15 cellular contexts compared by ENCODE assay signal in the genomic region with DNA sequence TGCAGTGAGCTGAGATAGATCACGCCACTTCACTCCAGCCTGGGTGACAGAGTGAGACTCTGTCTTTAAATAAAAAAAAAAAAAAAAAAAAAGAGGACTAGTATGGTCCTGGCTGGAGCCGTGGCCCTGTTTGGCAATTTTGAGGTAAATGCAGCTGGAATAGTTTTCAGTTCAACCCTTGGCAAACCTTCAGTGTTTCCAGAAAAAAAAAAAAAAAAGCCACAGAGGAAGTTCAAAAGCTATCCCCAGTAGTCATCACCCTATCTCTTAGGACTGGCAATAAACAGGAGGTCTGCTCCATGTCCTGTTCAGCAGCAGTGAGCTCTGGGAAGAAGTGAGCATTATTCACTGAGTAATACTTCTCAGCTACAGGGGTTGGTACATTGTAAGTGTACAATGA. TPM values are rescaled to one million over a fixed set of nuclear protein-coding genes. Genes with fewer than 3 reads are reported as not detected.
DNase-seq lines count a peak whose midpoint lies in the region; ATAC-seq, FAIRE-seq and TF ChIP-seq lines count a peak whose summit lies in the region.
"Had no signal": no experiment of that assay in that cellular context is flagged by ENCODE, and none has a peak within 500 bp of the region (broad histone marks: within the 10 kb centered on the region; RNA-seq: fewer than 3 reads in every experiment).

No MANE protein-coding gene starts in this region.

- peaks cover 44% of the 10 kb centered on the region for H3F3A ChIP-seq in GM23248 (ENCODE audit: insufficient read depth)

- in situ Hi-C loops in GM23248 (cut with MboI), result no loop called here

- H3K27ac Mint-ChIP-seq in astrocyte (ENCODE audit: unreplicated experiment), result no peak overlapping the region
- H3K27ac Mint-ChIP-seq: activated B cell treated with CpG ODN at 0.5 μM for 24 hours; activated T-helper 1 cell treated with anti-CD3 and anti-CD28 coated beads, Interleukin-12 subunit alpha, Interleukin-12 subunit beta, Interleukin-2, Interleukin-4 antibody, amounts not matched to agents 30 ng/mL and 10 ng/mL and 1 ng/mL, durations not matched to agents 14 hours and 24 hours and 36 hours; stimulated activated memory B cell treated with anti-CD40 and anti-IgM and Interleukin-4, amounts not matched to agents 10 μg/mL and 1 μg/mL and 100 μg/mL, for 72 hours had no signal

- no peaks in the 10 kb centered on the region for H3K9me2 ChIP-seq in GM23248 (ENCODE audit: insufficient read depth)

- H3K4me3 ChIP-seq in GM23248 (no peak overlapping the region), astrocyte (ENCODE audit: insufficient read depth, low read depth, low read length) (no peak overlapping the region), right cardiac atrium (ENCODE audit: low read length) (no peak overlapping the region), stomach (no peak overlapping the region)

- H3K27me3 ChIP-seq in GM23248 (replicated peaks; ENCODE audit: insufficient read depth) (no peaks in the 10 kb centered on the region), astrocyte (ENCODE audit: insufficient read depth, low read length) (no peaks in the 10 kb centered on the region), right cardiac atrium (ENCODE audit: control insufficient read depth, insufficient read depth) (no peaks in the 10 kb centered on the region), stomach (no peaks in the 10 kb centered on the region)

- TF ChIP-seq POLR2A in stomach (IDR thresholded peaks at IDR 0.05), result no peak

- H3K9me3 ChIP-seq in GM23248 (ENCODE audit: low read depth) (no peaks in the 10 kb centered on the region), astrocyte (ENCODE audit: insufficient read depth, low read depth, low read length) (no peaks in the 10 kb centered on the region), right cardiac atrium (ENCODE audit: control insufficient read depth, low read length) (no peaks in the 10 kb centered on the region), stomach (no peaks in the 10 kb centered on the region)

- no peak for FAIRE-seq in astrocyte (lab: Jason Lieb, UNC)

- intact Hi-C loops in right cardiac atrium (cut with DNase I), result no loop called here
- intact Hi-C loops in stomach (cut with DNase I; ENCODE audit: low total_unique reads), result no loop called here

- DNase-seq in GM23248 (peak; percentile 76), astrocyte (ENCODE audit: low read depth) (peak; percentile 87), right cardiac atrium (peak in 2 of 3 donors; percentile 33 to 79), stomach (no peak), HuH-7.5 (ENCODE audit: low spot score) (no peak)
- DNase-seq: activated B cell treated with CpG ODN at 0.5 μM for 24 hours; hypothalamus; NCI-H2171 treated with DMSO at 0.1 percent for 48 hours; RPMI8226; stimulated activated CD4-positive, alpha-beta T cell treated with anti-CD3 and anti-CD28 coated beads, Interleukin-15, amount 100 ng/mL, for 24 hours had no signal

- TF ChIP-seq EP300 in stomach (IDR thresholded peaks at IDR 0.05), result no peak

- peak; percentile 88 for ATAC-seq in right cardiac atrium
- ATAC-seq in GM18868 (IDR thresholded peaks at IDR 0.05; ENCODE audit: unreplicated experiment), result no peak
- ATAC-seq in GM21786 (IDR thresholded peaks at IDR 0.05; ENCODE audit: unreplicated experiment), result no peak
- no peak for ATAC-seq in GM18861 (IDR thresholded peaks at IDR 0.05; ENCODE audit: unreplicated experiment)
- ATAC-seq: stimulated activated memory B cell treated with anti-CD40 and anti-IgM and Interleukin-4, amounts not matched to agents 10 μg/mL and 1 μg/mL and 100 μg/mL, for 72 hours had no signal

- 7 to 44% methylated on average over 1 to 2 of the region's 2 CpGs for WGBS in GM23248 (ENCODE audit: low coverage in 1 of 2, low lambda C conversion rate in 2 of 2, missing lambda C conversion rate in 2 of 2), 2 experiments
- 54% methylated on average over 2 of the region's 2 CpGs for WGBS in right cardiac atrium
- 49 to 71% (median 59%) methylated on average over 2 of the region's 2 CpGs for WGBS in stomach, 5 donors

- H3K27ac ChIP-seq in GM23248 (peak overlapping the region; percentile 77), astrocyte (ENCODE audit: low read depth, low read length) (peak overlapping the region; percentile 48), right cardiac atrium (ENCODE audit: low read length) (no peak overlapping the region), stomach (peak overlapping the region; percentile 50 to 83 (median 76))

- H3K27me3 Mint-ChIP-seq in astrocyte (ENCODE audit: low read depth, unreplicated experiment), result no peaks in the 10 kb centered on the region

- H3K9me3 Mint-ChIP-seq in astrocyte (ENCODE audit: unreplicated experiment), result no peaks in the 10 kb centered on the region
- H3K9me3 Mint-ChIP-seq: activated B cell treated with CpG ODN at 0.5 μM for 24 hours; activated T-helper 1 cell treated with anti-CD3 and anti-CD28 coated beads, Interleukin-12 subunit alpha, Interleukin-12 subunit beta, Interleukin-2, Interleukin-4 antibody, amounts not matched to agents 30 ng/mL and 10 ng/mL and 1 ng/mL, durations not matched to agents 14 hours and 24 hours and 36 hours; stimulated activated memory B cell treated with anti-CD40 and anti-IgM and Interleukin-4, amounts not matched to agents 10 μg/mL and 1 μg/mL and 100 μg/mL, for 72 hours had no signal

- H3K4me2 ChIP-seq in GM23248 (ENCODE audit: unreplicated experiment), result peak overlapping the region; percentile 31
- no peak overlapping the region for H3K4me2 ChIP-seq in astrocyte (ENCODE audit: low read length)

- peak overlapping the region; percentile 55 for H3K9ac ChIP-seq in GM23248
- H3K9ac ChIP-seq in astrocyte (ENCODE audit: low read length), result no peak overlapping the region

- peaks cover 4% of the 10 kb centered on the region for H3K36me3 Mint-ChIP-seq in astrocyte (ENCODE audit: low read depth, unreplicated experiment)
- H3K36me3 Mint-ChIP-seq: stimulated activated memory B cell treated with anti-CD40 and anti-IgM and Interleukin-4, amounts not matched to agents 10 μg/mL and 1 μg/mL and 100 μg/mL, for 72 hours had no signal

- H3K36me3 ChIP-seq in GM23248 (ENCODE audit: low read depth), result no peaks in the 10 kb centered on the region
- H3K36me3 ChIP-seq in astrocyte (ENCODE audit: insufficient read depth, low read length), result no peaks in the 10 kb centered on the region
- H3K36me3 ChIP-seq in stomach, result no peaks in the 10 kb centered on the region

- H3K79me2 ChIP-seq in GM23248 (ENCODE audit: insufficient read depth) (no peaks in the 10 kb centered on the region), astrocyte (ENCODE audit: insufficient read depth, low read length) (no peaks in the 10 kb centered on the region)

- H4K20me1 ChIP-seq in GM23248 (ENCODE audit: insufficient read depth) (no peaks in the 10 kb centered on the region), astrocyte (ENCODE audit: insufficient read depth, low read length) (no peaks in the 10 kb centered on the region)

- TF ChIP-seq CTCF in astrocyte (IDR thresholded peaks at IDR 0.05; ENCODE audit: insufficient read depth, low read depth, low read length) (no peak), stomach (IDR thresholded peaks at IDR 0.05) (no peak)

- H3K4me1 ChIP-seq in GM23248 (ENCODE audit: insufficient read depth), result peaks cover 38% of the 10 kb centered on the region
- H3K4me1 ChIP-seq in astrocyte (ENCODE audit: insufficient read depth, low read length), result peaks cover 27% of the 10 kb centered on the region
- peaks cover 4% of the 10 kb centered on the region for H3K4me1 ChIP-seq in right cardiac atrium (ENCODE audit: control insufficient read depth, insufficient read depth, low read length)
- H3K4me1 ChIP-seq in stomach, result peaks cover 17 to 38% (median 29%) of the 10 kb centered on the region in 4 donors

- peaks cover 26% of the 10 kb centered on the region for H3K4me1 Mint-ChIP-seq in astrocyte (ENCODE audit: low read depth, unreplicated experiment)
- H3K4me1 Mint-ChIP-seq: activated B cell treated with CpG ODN at 0.5 μM for 24 hours had no signal

- no peak overlapping the region for H3K4me3 Mint-ChIP-seq in astrocyte (ENCODE audit: unreplicated experiment)
- H3K4me3 Mint-ChIP-seq: activated B cell treated with CpG ODN at 0.5 μM for 24 hours; activated T-helper 1 cell treated with anti-CD3 and anti-CD28 coated beads, Interleukin-12 subunit alpha, Interleukin-12 subunit beta, Interleukin-2, Interleukin-4 antibody, amounts not matched to agents 30 ng/mL and 10 ng/mL and 1 ng/mL, durations not matched to agents 14 hours and 24 hours and 36 hours; stimulated activated memory B cell treated with anti-CD40 and anti-IgM and Interleukin-4, amounts not matched to agents 10 μg/mL and 1 μg/mL and 100 μg/mL, for 72 hours had no signal

- H2AFZ ChIP-seq in GM23248 (no peak overlapping the region), astrocyte (ENCODE audit: low read depth, low read length) (no peak overlapping the region)

RNA-seq across cellular contexts. Expression of a gene that starts 56.8 kb away (rescaled TPM):
- total RNA-seq in GM23248 (2014; rRNA removed; shearing (Covaris generic)), result 50.8 and 55.1 TPM in 2 replicates
- polyA plus RNA-seq in GM23248 (2016; fragmentation: Nextera tagmentation; extraction: Ambion mirVana), result 29.7 and 31.3 TPM in 2 replicates
- 81.5 and 119 TPM in 2 replicates for total RNA-seq in astrocyte
- total RNA-seq in right cardiac atrium, result 10 to 100 TPM in 3 of 4 donors, 1 to 10 TPM in 1; 9.8 to 16.9 (median 15.0) TPM
- polyA plus RNA-seq in right cardiac atrium, result 12.8 TPM
- 100 to 1,000 TPM in 3 of 5 donors, 10 to 100 TPM in 1, 1 to 10 TPM in 1; 3.5 to 201 (median 134) TPM for total RNA-seq in stomach
- 10 to 100 TPM; 31.4 to 47.7 (median 41.4) TPM for polyA plus RNA-seq in stomach

Comparison
In these comparisons a context has a peak if more than half of its experiments do, and no peak if none do; other contexts are left out.
1. DNase-seq: peak in GM23248 (single experiment), astrocyte (single experiment) and right cardiac atrium (2 of 3); none in stomach (single experiment) and HuH-7.5 (single experiment).
2. ATAC-seq: peak in right cardiac atrium (2 of 2); none in GM18868 (single experiment), GM21786 (single experiment) and GM18861 (single experiment).